ENCODE assay signal across 12 cellular contexts in the genomic region with DNA sequence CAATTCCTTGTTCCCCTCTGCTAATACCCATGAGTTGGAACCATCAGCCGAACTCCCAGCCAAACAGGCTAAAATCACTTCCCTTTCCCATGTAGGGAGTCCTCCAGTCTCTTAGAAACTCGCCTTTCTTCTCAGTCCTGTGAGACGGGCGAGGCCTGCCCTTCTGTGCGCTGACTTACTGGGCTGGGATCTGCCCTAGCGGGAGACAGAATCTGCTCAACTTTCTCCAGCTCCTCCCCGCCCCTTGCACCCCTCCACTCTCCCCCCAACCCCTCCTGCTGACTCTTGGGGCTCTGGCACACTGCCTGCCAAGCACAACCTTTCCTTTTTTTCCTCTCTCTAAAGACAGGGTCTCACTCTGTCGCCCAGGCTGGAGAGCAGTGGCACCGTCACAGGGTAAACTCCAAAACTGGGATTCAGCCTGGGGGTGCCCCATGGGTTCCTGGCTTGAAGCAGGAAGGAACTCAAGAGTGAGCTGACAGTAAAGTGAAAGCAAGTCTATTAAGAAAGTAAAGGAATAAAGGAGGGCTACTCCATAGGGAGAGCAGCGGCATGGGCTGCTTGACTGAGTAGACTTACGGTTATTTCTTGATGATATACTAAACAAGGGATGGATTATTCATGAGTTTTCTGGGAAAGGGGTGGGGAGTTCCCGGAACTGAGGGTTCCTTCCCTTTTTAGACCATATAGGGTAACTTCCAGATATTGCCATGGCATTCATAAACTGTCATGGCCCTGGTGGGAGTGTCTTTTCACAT. TPM values are rescaled to one million over a fixed set of nuclear protein-coding genes. Genes with fewer than 3 reads are reported as not detected.
DNase-seq lines count a peak whose midpoint lies in the region; ATAC-seq and TF ChIP-seq lines count a peak whose summit lies in the region.
"Had no signal": no experiment of that assay in that cellular context is flagged by ENCODE, and none has a peak within 500 bp of the region (broad histone marks: within the 10 kb centered on the region; RNA-seq: fewer than 3 reads in every experiment).

No MANE protein-coding gene starts in this region.

- no peaks in the 10 kb centered on the region for H4K20me1 ChIP-seq in osteoblast (ENCODE audit: insufficient read depth, low read length)

- no peak overlapping the region for H3K4me2 ChIP-seq in osteoblast (ENCODE audit: insufficient read depth, low read length)

- H3K79me2 ChIP-seq in osteoblast (ENCODE audit: insufficient read depth, low read length) = no peaks in the 10 kb centered on the region

- H3K36me3 ChIP-seq in ascending aorta (no peaks in the 10 kb centered on the region), osteoblast (ENCODE audit: insufficient read depth, low read length) (no peaks in the 10 kb centered on the region)
- H3K36me3 ChIP-seq: BE2C had no signal

- no peaks in the 10 kb centered on the region for H3K9me3 ChIP-seq in ascending aorta
- no peaks in the 10 kb centered on the region for H3K9me3 ChIP-seq in osteoblast (ENCODE audit: low read depth, low read length)
- H3K9me3 ChIP-seq: BE2C had no signal

- H3K27ac ChIP-seq in ascending aorta (peak overlapping the region; percentile 72 to 78), osteoblast (ENCODE audit: low read depth, low read length) (no peak overlapping the region)

- ATAC-seq in HG03025 (IDR thresholded peaks at IDR 0.05; ENCODE audit: low FRiP score, unreplicated experiment) = no peak
- no peak for ATAC-seq in GM21576 (IDR thresholded peaks at IDR 0.05; ENCODE audit: unreplicated experiment)

- H3K4me3 ChIP-seq in ascending aorta = peak overlapping the region in 1 of 2 donors; percentile 34
- no peak overlapping the region for H3K4me3 ChIP-seq in osteoblast (ENCODE audit: insufficient read depth, low read length)

- H3K27me3 ChIP-seq in ascending aorta = no peaks in the 10 kb centered on the region
- H3K27me3 ChIP-seq in osteoblast (ENCODE audit: insufficient read depth, low read length) = peaks cover 11% of the 10 kb centered on the region
- H3K27me3 ChIP-seq: BE2C had no signal

- H3K4me1 ChIP-seq in ascending aorta (peaks cover 3 to 18% of the 10 kb centered on the region in 2 donors), osteoblast (ENCODE audit: insufficient read depth, low read length) (no peaks in the 10 kb centered on the region)
- H3K4me1 ChIP-seq: BE2C had no signal

- intact Hi-C loops in ascending aorta (cut with DNase I) = loop anchor here (2.0 to 5.0 kb wide), 2 partner anchors 80 to 298 kb away; a partner anchor contains a TSS

- TF ChIP-seq CTCF in ascending aorta (IDR thresholded peaks at IDR 0.05) (no peak), osteoblast (IDR thresholded peaks at IDR 0.05; ENCODE audit: extremely low read depth, low read depth, low read length) (no peak)

- DNase-seq in CD1c-positive myeloid dendritic cell (ENCODE audit: extremely low spot score) = peak; percentile 87
- DNase-seq in ascending aorta (ENCODE audit: low spot score in 2 of 2) = peak in 1 of 2 donors; percentile 67
- DNase-seq in hippocampal formation (lab: John Stamatoyannopoulos, UW) = peak; percentile 44 to 63
- DNase-seq in osteoblast (ENCODE audit: insufficient read length, low spot score, missing footprints) = no peak
- no peak for DNase-seq in DMS79 treated with DMSO at 0.1 percent for 48 hours (lab: John Stamatoyannopoulos, UW)
- DNase-seq in central memory CD4-positive, alpha-beta T cell = no peak
- DNase-seq: activated gamma-delta T cell treated with Interleukin-2 at 50 U/mL for 16 hours; BE2C; foreskin fibroblast; stimulated activated CD4-positive, alpha-beta T cell treated with anti-CD3 and anti-CD28 coated beads, Interleukin-12 subunit alpha, Interleukin-12 subunit beta, amount 100 ng/mL, for 4 hours had no signal

- peak overlapping the region; percentile 29 for H2AFZ ChIP-seq in osteoblast (ENCODE audit: low read length)

RNA-seq across cellular contexts. Expression of a gene that starts 53.1 kb away (rescaled TPM):
- total RNA-seq in ascending aorta (0.64 TPM), osteoblast (under 0.01 and 0.29 TPM in 2 replicates)

Comparison
In these comparisons a context has a peak if more than half of its experiments do, and no peak if none do; other contexts are left out.
1. DNase-seq: peak in CD1c-positive myeloid dendritic cell (single experiment) and hippocampal formation (2 of 2); none in osteoblast (single experiment), DMS79 treated with DMSO at 0.1 percent for 48 hours (single experiment) and central memory CD4-positive, alpha-beta T cell (single experiment).